Comparison of ENCODE assay signal across 1 cellular context in genomic region chr19:38374332-38375097, GRCh38.
TF ChIP-seq lines count a peak whose summit lies in the region.

TSS of gene PSMD8 (plus strand) at chr19:38374571. CDS start at chr19:38374602, 31 bp downstream.

TF ChIP-seq in K562, 482 proteins besides CTCF, POLR2A, EP300 and RAD21 (continued from another document and continues in another):
- TF ChIP-seq, protein P1, sequence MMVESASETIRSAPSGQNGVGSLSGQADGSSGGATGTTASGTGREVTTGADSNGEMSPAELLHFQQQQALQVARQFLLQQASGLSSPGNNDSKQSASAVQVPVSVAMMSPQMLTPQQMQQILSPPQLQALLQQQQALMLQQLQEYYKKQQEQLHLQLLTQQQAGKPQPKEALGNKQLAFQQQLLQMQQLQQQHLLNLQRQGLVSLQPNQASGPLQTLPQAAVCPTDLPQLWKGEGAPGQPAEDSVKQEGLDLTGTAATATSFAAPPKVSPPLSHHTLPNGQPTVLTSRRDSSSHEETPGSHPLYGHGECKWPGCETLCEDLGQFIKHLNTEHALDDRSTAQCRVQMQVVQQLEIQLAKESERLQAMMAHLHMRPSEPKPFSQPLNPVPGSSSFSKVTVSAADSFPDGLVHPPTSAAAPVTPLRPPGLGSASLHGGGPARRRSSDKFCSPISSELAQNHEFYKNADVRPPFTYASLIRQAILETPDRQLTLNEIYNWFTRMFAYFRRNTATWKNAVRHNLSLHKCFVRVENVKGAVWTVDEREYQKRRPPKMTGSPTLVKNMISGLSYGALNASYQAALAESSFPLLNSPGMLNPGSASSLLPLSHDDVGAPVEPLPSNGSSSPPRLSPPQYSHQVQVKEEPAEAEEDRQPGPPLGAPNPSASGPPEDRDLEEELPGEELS (CRISPR knock-in tag; IDR thresholded peaks at IDR 0.05; ENCODE audit: borderline replicate concordance) = peak; percentile 79; the same call in 1 of the 2 replicates
- TF ChIP-seq PHB (CRISPR knock-in tag; IDR thresholded peaks at IDR 0.05) (peak; percentile 46; the same call in 1 of the 2 replicates), ZBTB1 (CRISPR knock-in tag; IDR thresholded peaks at IDR 0.05; ENCODE audit: borderline replicate concordance, low read depth) (peak; percentile 73; the same call in 1 of the 2 replicates), MTF1 (CRISPR knock-in tag; IDR thresholded peaks at IDR 0.05; ENCODE audit: borderline replicate concordance) (no peak), ZNF316 (IDR thresholded peaks at IDR 0.05) (0 out of 2 replicates have a peak, but pooled peaks have one; percentile 17), FOXA1 (IDR thresholded peaks at IDR 0.05; ENCODE audit: borderline replicate concordance) (no peak), ATF6 (CRISPR knock-in tag; IDR thresholded peaks at IDR 0.05) (peak; percentile 73; the same call in 1 of the 2 replicates), KLF6 (CRISPR knock-in tag; IDR thresholded peaks at IDR 0.05; ENCODE audit: borderline replicate concordance) (peak; percentile 50; the same call in 1 of the 2 replicates), ZFX (CRISPR knock-in tag; IDR thresholded peaks at IDR 0.05) (peak; percentile 98), ZNF311 (CRISPR knock-in tag; IDR thresholded peaks at IDR 0.05) (no peak), ZNF41 (CRISPR knock-in tag; conservative IDR thresholded peaks at IDR 0.05) (no peak), ZFPM2 (CRISPR knock-in tag; IDR thresholded peaks at IDR 0.05) (0 out of 2 replicates have a peak, but pooled peaks have one; percentile 12), ASH1L (IDR thresholded peaks at IDR 0.05; ENCODE audit: borderline replicate concordance, low read depth, partially characterized antibody) (peak; percentile 29), ZNF766 (CRISPR knock-in tag; conservative IDR thresholded peaks at IDR 0.05) (peak; percentile 84), MAFG (tag; conservative IDR thresholded peaks at IDR 0.05) (no peak), U2AF2 (optimal IDR thresholded peaks at IDR 0.05; ENCODE audit: low read depth, low read length) (no peak), RNF219 (CRISPR knock-in tag; IDR thresholded peaks at IDR 0.05) (no peak), ZC3H4 (CRISPR knock-in tag; IDR thresholded peaks at IDR 0.05; ENCODE audit: borderline replicate concordance) (no peak), CBX5 (IDR thresholded peaks at IDR 0.05; ENCODE audit: borderline replicate concordance, low read depth) (no peak), MYC (IDR thresholded peaks at IDR 0.05; ENCODE audit: low read depth, low read length) (peak; percentile 71), MYC (CRISPR knock-in tag; IDR thresholded peaks at IDR 0.05; ENCODE audit: borderline replicate concordance, low read depth) (no peak; the same call in 1 of the 2 replicates), BDP1 (IDR thresholded peaks at IDR 0.05; ENCODE audit: insufficient read depth, insufficient read length) (no peak), ZMIZ1 (IDR thresholded peaks at IDR 0.05; ENCODE audit: low read depth in 2 of 2, low read length in 2 of 2) (peak in 1 of 2 experiments; percentile 15; a peak in 1 of 4 replicates), TAF1 (IDR thresholded peaks at IDR 0.05; ENCODE audit: control insufficient read depth, extremely low read depth, insufficient read depth, low read length, severe bottlenecking) (peak; percentile 99), ZNF512 (tag; IDR thresholded peaks at IDR 0.05) (no peak), JUN (IDR thresholded peaks at IDR 0.05; ENCODE audit: borderline replicate concordance, low read depth, low read length) (no peak), JUN (CRISPR knock-in tag; IDR thresholded peaks at IDR 0.05; ENCODE audit: borderline replicate concordance) (peak; percentile 84; the same call in 1 of the 2 replicates), TCF3 (CRISPR knock-in tag; IDR thresholded peaks at IDR 0.05) (no peak; the same call in 1 of the 2 replicates), BHLHE40 (IDR thresholded peaks at IDR 0.05; ENCODE audit: low read length) (peak; percentile 38; the same call in 1 of the 2 replicates), ATF7 (IDR thresholded peaks at IDR 0.05) (peak; percentile 96), ZNF143 (CRISPR knock-in tag; IDR thresholded peaks at IDR 0.05) (no peak; the same call in 1 of the 2 replicates)
- TF ChIP-seq, protein P2, sequence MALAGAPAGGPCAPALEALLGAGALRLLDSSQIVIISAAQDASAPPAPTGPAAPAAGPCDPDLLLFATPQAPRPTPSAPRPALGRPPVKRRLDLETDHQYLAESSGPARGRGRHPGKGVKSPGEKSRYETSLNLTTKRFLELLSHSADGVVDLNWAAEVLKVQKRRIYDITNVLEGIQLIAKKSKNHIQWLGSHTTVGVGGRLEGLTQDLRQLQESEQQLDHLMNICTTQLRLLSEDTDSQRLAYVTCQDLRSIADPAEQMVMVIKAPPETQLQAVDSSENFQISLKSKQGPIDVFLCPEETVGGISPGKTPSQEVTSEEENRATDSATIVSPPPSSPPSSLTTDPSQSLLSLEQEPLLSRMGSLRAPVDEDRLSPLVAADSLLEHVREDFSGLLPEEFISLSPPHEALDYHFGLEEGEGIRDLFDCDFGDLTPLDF (CRISPR knock-in tag; IDR thresholded peaks at IDR 0.05) = peak; percentile 90
- TF ChIP-seq, protein P3, sequence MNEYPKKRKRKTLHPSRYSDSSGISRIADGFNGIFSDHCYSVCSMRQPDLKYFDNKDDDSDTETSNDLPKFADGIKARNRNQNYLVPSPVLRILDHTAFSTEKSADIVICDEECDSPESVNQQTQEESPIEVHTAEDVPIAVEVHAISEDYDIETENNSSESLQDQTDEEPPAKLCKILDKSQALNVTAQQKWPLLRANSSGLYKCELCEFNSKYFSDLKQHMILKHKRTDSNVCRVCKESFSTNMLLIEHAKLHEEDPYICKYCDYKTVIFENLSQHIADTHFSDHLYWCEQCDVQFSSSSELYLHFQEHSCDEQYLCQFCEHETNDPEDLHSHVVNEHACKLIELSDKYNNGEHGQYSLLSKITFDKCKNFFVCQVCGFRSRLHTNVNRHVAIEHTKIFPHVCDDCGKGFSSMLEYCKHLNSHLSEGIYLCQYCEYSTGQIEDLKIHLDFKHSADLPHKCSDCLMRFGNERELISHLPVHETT (CRISPR knock-in tag; conservative IDR thresholded peaks at IDR 0.05 in 1 of 2, IDR thresholded peaks at IDR 0.05 in 1 of 2) = peak; percentile 30 to 92; a peak in 2 of 4 replicates
- TF ChIP-seq, protein P4, sequence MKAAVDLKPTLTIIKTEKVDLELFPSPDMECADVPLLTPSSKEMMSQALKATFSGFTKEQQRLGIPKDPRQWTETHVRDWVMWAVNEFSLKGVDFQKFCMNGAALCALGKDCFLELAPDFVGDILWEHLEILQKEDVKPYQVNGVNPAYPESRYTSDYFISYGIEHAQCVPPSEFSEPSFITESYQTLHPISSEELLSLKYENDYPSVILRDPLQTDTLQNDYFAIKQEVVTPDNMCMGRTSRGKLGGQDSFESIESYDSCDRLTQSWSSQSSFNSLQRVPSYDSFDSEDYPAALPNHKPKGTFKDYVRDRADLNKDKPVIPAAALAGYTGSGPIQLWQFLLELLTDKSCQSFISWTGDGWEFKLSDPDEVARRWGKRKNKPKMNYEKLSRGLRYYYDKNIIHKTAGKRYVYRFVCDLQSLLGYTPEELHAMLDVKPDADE (conservative IDR thresholded peaks at IDR 0.05; ENCODE audit: control insufficient read depth, low read depth, low read length) = peak; percentile 65; the same call in 1 of the 2 replicates
